In the genomic region with DNA sequence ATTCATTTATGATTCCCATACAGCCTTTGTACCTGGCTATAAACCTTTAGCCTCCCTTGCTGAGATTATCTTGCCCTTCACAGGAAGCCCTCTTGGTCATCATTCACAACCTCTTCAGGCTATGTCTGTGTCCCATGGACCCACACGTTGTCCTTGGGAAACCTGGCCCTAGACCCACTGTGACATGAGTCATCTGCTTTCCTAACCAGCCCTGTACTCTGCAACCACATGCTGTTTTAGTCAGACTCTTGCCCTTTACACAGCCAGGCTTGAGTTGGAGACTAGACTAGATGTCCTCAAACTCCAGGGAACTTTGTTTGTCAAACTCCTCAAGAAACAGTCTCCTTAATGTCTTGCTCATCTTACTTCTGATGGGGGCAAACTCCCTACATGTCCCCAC, we compare ENCODE assay signal across 19 cellular contexts.
A peak's percentile ranks its signal among the peaks of the same experiment; 100 is the strongest.
DNase-seq lines count a peak whose midpoint lies in the region; ATAC-seq, FAIRE-seq and TF ChIP-seq lines count a peak whose summit lies in the region.
"Had no signal": no experiment of that assay in that cellular context is flagged by ENCODE, and none has a peak within 500 bp of the region (broad histone marks: within the 10 kb centered on the region; RNA-seq: fewer than 3 reads in every experiment).

No MANE protein-coding gene starts in this region.

- no peak for FAIRE-seq in K562 (lab: Jason Lieb, UNC)

- DNase-seq in AG10803 (ENCODE audit: low read depth) (peak; percentile 22), HT1080 (ENCODE audit: low read depth) (peak; percentile 59), K562 (ENCODE audit: extremely low read depth in 1 of 4, low spot score in 3 of 4) (peak in 2 of 4 experiments; percentile 13 to 24), lung microvascular endothelial cell (ENCODE audit: low read depth in 2 of 2) (peak; percentile 3 to 14), T1000 (lab: John Stamatoyannopoulos, UW) (no peak), NCI-H1105 treated with DMSO at 0.1 percent for 48 hours (lab: John Stamatoyannopoulos, UW) (no peak)
- DNase-seq: activated CD4-positive, alpha-beta T cell treated with anti-CD3 and anti-CD28 coated beads, Interleukin-2, amount 50 U/mL, for 1 hour; activated T-cell treated with anti-CD3 and anti-CD28 coated beads, Interleukin-2, amount 50 U/mL, for 24 hours; dermis blood vessel endothelial cell; DMS153; immature natural killer cell; KG1; NCI-H1436 treated with DMSO at 0.1 percent for 48 hours; NCI-H510A; thyroid gland had no signal

- WGBS in K562 (ENCODE audit: insufficient coverage, low coverage, missing lambda C conversion rate), result 8% methylated on average over 1 of the region's 1 CpG

- in situ Hi-C loops in K562 (cut with MboI), result no loop called here

- TF ChIP-seq POLR2A in K562 (conservative IDR thresholded peaks at IDR 0.05), result no peak

- TF ChIP-seq EP300 in K562 (IDR thresholded peaks at IDR 0.05; ENCODE audit: low read length), result no peak

- H3K27me3 ChIP-seq in K562 (ENCODE audit: control insufficient read depth in 2 of 2, insufficient read depth in 2 of 2, low read length in 2 of 2), result no peaks in the 10 kb centered on the region
- H3K27me3 ChIP-seq: thyroid gland had no signal

- H3K4me2 ChIP-seq in K562 (ENCODE audit: insufficient read depth, low read length), result no peak overlapping the region

- no peaks in the 10 kb centered on the region; a peak in 1 of 5 replicates for H3K4me1 ChIP-seq in K562 (replicated peaks in 1 of 2; ENCODE audit: control insufficient read depth in 2 of 2, insufficient read depth in 2 of 2, low read length in 2 of 2)
- H3K4me1 ChIP-seq: prostate gland, thyroid gland had no signal

- TF ChIP-seq RAD21 in K562 (CRISPR knock-in tag; conservative IDR thresholded peaks at IDR 0.05 in 1 of 2, IDR thresholded peaks at IDR 0.05 in 1 of 2), result no peak

- H3K9me1 ChIP-seq in K562 (ENCODE audit: control insufficient read depth, insufficient read depth, low read length), result no peaks in the 10 kb centered on the region

- TF ChIP-seq CTCF in AG10803 (conservative IDR thresholded peaks at IDR 0.05; ENCODE audit: low read length), result no peak
- TF ChIP-seq CTCF in K562 (IDR thresholded peaks at IDR 0.05 in 2 of 3, conservative IDR thresholded peaks at IDR 0.05 in 1 of 3; ENCODE audit: insufficient read depth in 2 of 3, low read depth in 1 of 3, low read length in 3 of 3), result no peak

- ATAC-seq in K562 (peak; percentile 67), GM21737 (IDR thresholded peaks at IDR 0.05; ENCODE audit: unreplicated experiment) (no peak), GM19452 (IDR thresholded peaks at IDR 0.05; ENCODE audit: unreplicated experiment) (no peak)

- H2AFZ ChIP-seq in K562 (ENCODE audit: low read depth, low read length), result peak overlapping the region; percentile 6; the same call in 1 of the 2 replicates

- BruUV-seq in K562 (replicated peaks; lab: Mats Ljungman, UMichigan), result no TSS peak

- POLR2A ChIA-PET in K562 (lab: Yijun Ruan, JAX), result no interaction called here

- H3K27ac ChIP-seq in K562 (ENCODE audit: extremely low read depth, low read depth, low read length), result no peak overlapping the region
- H3K27ac ChIP-seq: prostate gland, RWPE1, thyroid gland had no signal

- no peaks in the 10 kb centered on the region for H3K36me3 ChIP-seq in K562 (ENCODE audit: control insufficient read depth, insufficient read depth, low read length)
- H3K36me3 ChIP-seq: prostate gland, thyroid gland had no signal

- intact Hi-C loops in K562 (cut with micrococcal nuclease), result no loop called here

- no peaks in the 10 kb centered on the region for H3K79me2 ChIP-seq in K562 (ENCODE audit: control insufficient read depth, insufficient read depth, low read length)

- no peak overlapping the region for H3K9ac ChIP-seq in K562 (ENCODE audit: insufficient read depth in 1 of 2, low read depth in 2 of 2, low read length in 2 of 2)

- H3K4me3 ChIP-seq in AG10803 (ENCODE audit: low read length), result no peak overlapping the region
- H3K4me3 ChIP-seq in K562, result no peak overlapping the region
- H3K4me3 ChIP-seq: prostate gland, thyroid gland had no signal

- CTCF ChIA-PET in K562 (lab: Yijun Ruan, JAX; ENCODE audit: low intra/inter-chr PET ratio), result no interaction called here

- H4K20me1 ChIP-seq in K562 (replicated peaks; ENCODE audit: control insufficient read depth, insufficient read depth, low read length), result no peaks in the 10 kb centered on the region

- no peaks in the 10 kb centered on the region for H3K9me3 ChIP-seq in K562 (replicated peaks; ENCODE audit: control insufficient read depth, insufficient read depth, low read depth, low read length)
- H3K9me3 ChIP-seq: prostate gland, thyroid gland had no signal

TF ChIP-seq in K562, 482 proteins besides CTCF, POLR2A, EP300 and RAD21:
- TF ChIP-seq ZNF274 (IDR thresholded peaks at IDR 0.05; ENCODE audit: borderline replicate concordance, low read depth, low read length), result no peak
- TF ChIP-seq, protein P1, sequence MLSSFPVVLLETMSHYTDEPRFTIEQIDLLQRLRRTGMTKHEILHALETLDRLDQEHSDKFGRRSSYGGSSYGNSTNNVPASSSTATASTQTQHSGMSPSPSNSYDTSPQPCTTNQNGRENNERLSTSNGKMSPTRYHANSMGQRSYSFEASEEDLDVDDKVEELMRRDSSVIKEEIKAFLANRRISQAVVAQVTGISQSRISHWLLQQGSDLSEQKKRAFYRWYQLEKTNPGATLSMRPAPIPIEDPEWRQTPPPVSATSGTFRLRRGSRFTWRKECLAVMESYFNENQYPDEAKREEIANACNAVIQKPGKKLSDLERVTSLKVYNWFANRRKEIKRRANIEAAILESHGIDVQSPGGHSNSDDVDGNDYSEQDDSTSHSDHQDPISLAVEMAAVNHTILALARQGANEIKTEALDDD (IDR thresholded peaks at IDR 0.05), result peak; percentile 32; the same call in 1 of the 2 replicates
- TF ChIP-seq, protein P2, sequence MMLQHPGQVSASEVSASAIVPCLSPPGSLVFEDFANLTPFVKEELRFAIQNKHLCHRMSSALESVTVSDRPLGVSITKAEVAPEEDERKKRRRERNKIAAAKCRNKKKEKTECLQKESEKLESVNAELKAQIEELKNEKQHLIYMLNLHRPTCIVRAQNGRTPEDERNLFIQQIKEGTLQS (IDR thresholded peaks at IDR 0.05), result peak; percentile 36; the same call in 1 of the 2 replicates
- TF ChIP-seq, protein P2 (CRISPR knock-in tag; conservative IDR thresholded peaks at IDR 0.05), result no peak
TF ChIP-seq in K562: peak in this region for 2.

Comparison
In these comparisons a context has a peak if more than half of its experiments do, and no peak if none do; other contexts are left out.
1. DNase-seq: peak in AG10803 (single experiment), HT1080 (single experiment) and lung microvascular endothelial cell (2 of 2); none in T1000 (single experiment) and NCI-H1105 treated with DMSO at 0.1 percent for 48 hours (single experiment).